In genomic region chr4:124329134-124329533, GRCh38 we compare ENCODE assay signal across 14 cellular contexts.
DNase-seq lines count a peak whose midpoint lies in the region; FAIRE-seq and TF ChIP-seq lines count a peak whose summit lies in the region.
"Had no signal": no experiment of that assay in that cellular context is flagged by ENCODE, and none has a peak within 500 bp of the region (broad histone marks: within the 10 kb centered on the region; RNA-seq: fewer than 3 reads in every experiment).

No MANE protein-coding gene starts in this region.

- H3K79me2 ChIP-seq in Loucy (ENCODE audit: insufficient read depth, low read length) (no peaks in the 10 kb centered on the region), H1 (ENCODE audit: control insufficient read depth in 1 of 2, insufficient read depth in 2 of 2, low read length in 2 of 2) (no peaks in the 10 kb centered on the region)

- no peaks in the 10 kb centered on the region for H3F3A ChIP-seq in Loucy (ENCODE audit: low read depth)

- peak overlapping the region; percentile 66; the same call in 1 of the 2 replicates for H2AFZ ChIP-seq in Loucy (ENCODE audit: low read length)
- 0 out of 2 replicates have a peak overlapping the region, but pooled peaks have one; percentile 14 for H2AFZ ChIP-seq in H1 (ENCODE audit: low read length)

- H2BK15ac ChIP-seq in H1 (ENCODE audit: low read length), result no peak overlapping the region

- H3K18ac ChIP-seq in H1 (ENCODE audit: extremely low read depth, low read length), result no peak overlapping the region

- H4K8ac ChIP-seq in H1 (ENCODE audit: extremely low read depth, insufficient read depth, low read length), result no peak overlapping the region

- H3K4me3 ChIP-seq in Loucy (ENCODE audit: low read length, poor library complexity, severe bottlenecking) (no peak overlapping the region), H1 (ENCODE audit: extremely low read depth in 1 of 4, insufficient read depth in 2 of 4, low read depth in 3 of 4, low read length in 4 of 4) (no peak overlapping the region)
- H3K4me3 ChIP-seq: BLaER1 treated with 17β-estradiol and CSF1 and Interleukin-3, amounts not matched to agents 10 nM and 100 nM had no signal

- CTCF ChIA-PET in H1 (lab: Charles Lee; ENCODE audit: partially characterized antibody), result no interaction called here

- H3K9me2 ChIP-seq in Loucy (replicated peaks; ENCODE audit: low read depth, low read length), result no peaks in the 10 kb centered on the region

- H3K27ac ChIP-seq in H1 (ENCODE audit: low read depth, low read length), result no peak overlapping the region
- H3K27ac ChIP-seq: BLaER1 treated with 17β-estradiol and CSF1 and Interleukin-3, amounts not matched to agents 10 nM and 100 nM had no signal

- no peak overlapping the region for H4K5ac ChIP-seq in H1 (ENCODE audit: insufficient read length, low read depth, low read length)

- H3K9ac ChIP-seq in Loucy (ENCODE audit: low read depth, low read length, poor library complexity, severe bottlenecking), result no peak overlapping the region
- H3K9ac ChIP-seq in H1 (replicated peaks in 1 of 4; ENCODE audit: extremely low read depth in 1 of 4, low read depth in 3 of 4, low read length in 3 of 4), result no peak overlapping the region
- H3K9ac ChIP-seq: BLaER1 treated with 17β-estradiol and CSF1 and Interleukin-3, amounts not matched to agents 10 nM and 100 nM had no signal

- H2AK5ac ChIP-seq in H1 (ENCODE audit: low read depth, low read length), result no peak overlapping the region

- H3K56ac ChIP-seq in H1 (replicated peaks; ENCODE audit: insufficient read length, low read depth, low read length), result no peak overlapping the region

- H3K4me2 ChIP-seq in Loucy (ENCODE audit: low read depth, low read length, poor library complexity, severe bottlenecking) (no peak overlapping the region), H1 (ENCODE audit: insufficient read depth in 1 of 2, low read depth in 2 of 2, low read length in 2 of 2) (no peak overlapping the region)
- H3K4me2 ChIP-seq: BLaER1 treated with 17β-estradiol and CSF1 and Interleukin-3, amounts not matched to agents 10 nM and 100 nM had no signal

- no peak for FAIRE-seq in H1 (lab: Jason Lieb, UNC)

- H3K36me3 ChIP-seq in Loucy (ENCODE audit: insufficient read depth, low read length) (no peaks in the 10 kb centered on the region), H1 (ENCODE audit: control insufficient read depth in 2 of 4, insufficient read depth in 4 of 4, low read length in 3 of 4) (no peaks in the 10 kb centered on the region)
- H3K36me3 ChIP-seq: BLaER1 treated with 17β-estradiol and CSF1 and Interleukin-3, amounts not matched to agents 10 nM and 100 nM had no signal

- no peak overlapping the region for H3K23ac ChIP-seq in H1 (ENCODE audit: insufficient read length)

- no peak for TF ChIP-seq RAD21 in H1 (IDR thresholded peaks at IDR 0.05 in 1 of 2, conservative IDR thresholded peaks at IDR 0.05 in 1 of 2; ENCODE audit: low read depth in 2 of 2, low read length in 2 of 2)

- H3K14ac ChIP-seq in H1 (ENCODE audit: insufficient read length), result no peak overlapping the region

- no peak overlapping the region for H2BK20ac ChIP-seq in H1 (ENCODE audit: low read length)

- H4K91ac ChIP-seq in H1 (replicated peaks; ENCODE audit: insufficient read length, low read length), result no peak overlapping the region

- no peak overlapping the region for H3K4ac ChIP-seq in H1 (replicated peaks; ENCODE audit: insufficient read length, low read depth, low read length)

- H2BK120ac ChIP-seq in H1 (replicated peaks; ENCODE audit: low read depth, low read length), result no peak overlapping the region

- no peaks in the 10 kb centered on the region; the same call in 1 of the 2 replicates for H3K23me2 ChIP-seq in H1 (ENCODE audit: low read depth, low read length)

- H2BK5ac ChIP-seq in H1 (ENCODE audit: low read depth, low read length), result no peak overlapping the region

- H2BK12ac ChIP-seq in H1 (ENCODE audit: low read depth, low read length), result no peak overlapping the region

- peaks cover under 1% of the 10 kb centered on the region for H3K4me1 ChIP-seq in Loucy (ENCODE audit: insufficient read depth, low read length, poor library complexity, severe bottlenecking)
- H3K4me1 ChIP-seq in H1 (replicated peaks in 1 of 4; ENCODE audit: control insufficient read depth in 3 of 4, insufficient read depth in 4 of 4, low read length in 3 of 4), result no peaks in the 10 kb centered on the region
- H3K4me1 ChIP-seq: BLaER1 treated with 17β-estradiol and CSF1 and Interleukin-3, amounts not matched to agents 10 nM and 100 nM had no signal

- H3K27me3 ChIP-seq in Loucy (ENCODE audit: insufficient read depth, low read length, poor library complexity, severe bottlenecking), result no peaks in the 10 kb centered on the region
- H3K27me3 ChIP-seq in H1 (replicated peaks in 1 of 4; ENCODE audit: control insufficient read depth in 3 of 4, extremely low read depth in 1 of 4, insufficient read depth in 3 of 4, low read length in 3 of 4), result no peaks in the 10 kb centered on the region
- H3K27me3 ChIP-seq: BLaER1 treated with 17β-estradiol and CSF1 and Interleukin-3, amounts not matched to agents 10 nM and 100 nM had no signal

- no peak for TF ChIP-seq EP300 in H1 (IDR thresholded peaks at IDR 0.05; ENCODE audit: borderline replicate concordance in 1 of 2, low read depth in 2 of 2, low read length in 2 of 2)

- no peaks in the 10 kb centered on the region for H3K79me1 ChIP-seq in H1 (ENCODE audit: low read depth, low read length)

- H3K9me3 ChIP-seq in Loucy (ENCODE audit: insufficient read depth, low read depth, low read length), result no peaks in the 10 kb centered on the region
- no peaks in the 10 kb centered on the region for H3K9me3 ChIP-seq in H1 (ENCODE audit: insufficient read depth in 2 of 2, low read depth in 1 of 2, low read length in 1 of 2)
- H3K9me3 ChIP-seq: BLaER1 treated with 17β-estradiol and CSF1 and Interleukin-3, amounts not matched to agents 10 nM and 100 nM had no signal

- TF ChIP-seq POLR2A in H1 (IDR thresholded peaks at IDR 0.05; ENCODE audit: control extremely low read depth in 1 of 2, low read depth in 2 of 2, low read length in 2 of 2), result no peak

- no peak for TF ChIP-seq CTCF in Loucy (conservative IDR thresholded peaks at IDR 0.05; ENCODE audit: low read length)
- no peak for TF ChIP-seq CTCF in H1 (IDR thresholded peaks at IDR 0.05; ENCODE audit: control extremely low read depth in 1 of 3, insufficient read depth in 1 of 3, low read depth in 1 of 3, low read length in 3 of 3)

- H4K20me1 ChIP-seq in Loucy (ENCODE audit: insufficient read depth, low read length, poor library complexity, severe bottlenecking) (no peaks in the 10 kb centered on the region), H1 (replicated peaks in 1 of 2; ENCODE audit: control insufficient read depth in 1 of 2, insufficient read depth in 2 of 2, low read length in 2 of 2) (no peaks in the 10 kb centered on the region)
- H4K20me1 ChIP-seq: BLaER1 treated with 17β-estradiol and CSF1 and Interleukin-3, amounts not matched to agents 10 nM and 100 nM had no signal

- POLR2A ChIA-PET in H1 (lab: Charles Lee; ENCODE audit: partially characterized antibody), result no interaction called here

- peak; percentile 18 for DNase-seq in NCI-H510A treated with DMSO at 0.1 percent for 48 hours (lab: John Stamatoyannopoulos, UW)
- DNase-seq in NCI-H510A (lab: John Stamatoyannopoulos, UW), result no peak
- peak; percentile 18 for DNase-seq in DMS53 treated with DMSO at 0.1 percent for 48 hours (lab: John Stamatoyannopoulos, UW; ENCODE audit: unreplicated experiment)
- no peak for DNase-seq in H1 (ENCODE audit: low read depth in 1 of 2, low spot score in 2 of 2)
- no peak for DNase-seq in NCI-H1436 treated with DMSO at 0.1 percent for 48 hours (lab: John Stamatoyannopoulos, UW)
- DNase-seq in NCI-H2029 (lab: John Stamatoyannopoulos, UW), result no peak
- DNase-seq: Calu3; CD8-positive, alpha-beta T cell; DMS79; GDM1; GOT3; H9 had no signal

TF ChIP-seq in H1, 55 proteins besides CTCF, POLR2A, EP300 and RAD21:
- TF ChIP-seq MAFK (IDR thresholded peaks at IDR 0.05; ENCODE audit: low read depth, low read length) (no peak), SAP30 (IDR thresholded peaks at IDR 0.05; ENCODE audit: insufficient read depth, insufficient replicate concordance, low read length) (no peak)

Comparison
In these comparisons a context has a peak if more than half of its experiments do, and no peak if none do; other contexts are left out.
1. DNase-seq: peak in NCI-H510A treated with DMSO at 0.1 percent for 48 hours (single experiment) and DMS53 treated with DMSO at 0.1 percent for 48 hours (single experiment); none in NCI-H510A (single experiment), H1 (0 of 2), NCI-H1436 treated with DMSO at 0.1 percent for 48 hours (single experiment) and NCI-H2029 (single experiment).